25 cellular contexts compared by ENCODE assay signal in genomic region chr3:152123457-152123856, GRCh38.
DNase-seq lines count a peak whose midpoint lies in the region; ATAC-seq, FAIRE-seq and TF ChIP-seq lines count a peak whose summit lies in the region.
"Had no signal": no experiment of that assay in that cellular context is flagged by ENCODE, and none has a peak within 500 bp of the region (broad histone marks: within the 10 kb centered on the region; RNA-seq: fewer than 3 reads in every experiment).

No MANE protein-coding gene starts in this region.

- H3K79me2 ChIP-seq in OCI-LY3 (ENCODE audit: low read length) (no peaks in the 10 kb centered on the region), K562 (ENCODE audit: control insufficient read depth, insufficient read depth, low read length) (no peaks in the 10 kb centered on the region), smooth muscle cell (ENCODE audit: low read depth) (no peaks in the 10 kb centered on the region)

- TF ChIP-seq RAD21 in K562 (CRISPR knock-in tag; conservative IDR thresholded peaks at IDR 0.05 in 1 of 2, IDR thresholded peaks at IDR 0.05 in 1 of 2): no peak

- TF ChIP-seq CTCF in GM12873 (IDR thresholded peaks at IDR 0.05; ENCODE audit: insufficient read depth, low read depth, low read length, missing control alignments): peak; percentile 5
- TF ChIP-seq CTCF in OCI-LY3 (IDR thresholded peaks at IDR 0.05; ENCODE audit: low read depth, low read length): peak; percentile 44
- TF ChIP-seq CTCF in K562 (IDR thresholded peaks at IDR 0.05 in 2 of 3, conservative IDR thresholded peaks at IDR 0.05 in 1 of 3; ENCODE audit: insufficient read depth in 2 of 3, low read depth in 1 of 3, low read length in 3 of 3): peak in 2 of 3 experiments; percentile 20 to 44; a peak in 2 of 6 replicates
- TF ChIP-seq CTCF in smooth muscle cell (IDR thresholded peaks at IDR 0.05; ENCODE audit: borderline replicate concordance, insufficient read depth, poor library complexity, severe bottlenecking): no peak

- no peak for FAIRE-seq in K562 (lab: Jason Lieb, UNC)
- FAIRE-seq: GM18507 had no signal

- H3K27me3 ChIP-seq in OCI-LY3 (ENCODE audit: low read depth, low read length) (no peaks in the 10 kb centered on the region), K562 (ENCODE audit: control insufficient read depth in 2 of 2, insufficient read depth in 2 of 2, low read length in 2 of 2) (no peaks in the 10 kb centered on the region), neuron (ENCODE audit: insufficient read depth, low read length) (no peaks in the 10 kb centered on the region), smooth muscle cell (ENCODE audit: low read depth) (no peaks in the 10 kb centered on the region)
- H3K27me3 ChIP-seq: neural progenitor cell, SJCRH30, tibial nerve had no signal

- H3F3A ChIP-seq in smooth muscle cell (ENCODE audit: low read depth): no peaks in the 10 kb centered on the region

- WGBS in K562 (ENCODE audit: insufficient coverage, low coverage, missing lambda C conversion rate): 53% methylated on average over 1 of the region's 1 CpG
- WGBS in smooth muscle cell (ENCODE audit: low lambda C conversion rate): 86% methylated on average over 1 of the region's 1 CpG

- CTCF ChIA-PET in K562 (lab: Yijun Ruan, JAX; ENCODE audit: low intra/inter-chr PET ratio): no interaction called here

- POLR2A ChIA-PET in K562 (lab: Yijun Ruan, JAX): interaction anchor here (0.6 kb wide), 1 partner anchor 276 kb away, joined by 3 read pairs; no protein-coding TSS in a partner anchor

- H2AFZ ChIP-seq in OCI-LY3 (ENCODE audit: low read depth, low read length) (peak overlapping the region; percentile 32; the same call in 1 of the 2 replicates), K562 (ENCODE audit: low read depth, low read length) (peak overlapping the region; percentile 55), neuron (ENCODE audit: low read depth, low read length) (peak overlapping the region; percentile 55), smooth muscle cell (ENCODE audit: low read depth) (no peak overlapping the region)
- H2AFZ ChIP-seq: neural progenitor cell had no signal

- H3K9me1 ChIP-seq in K562 (ENCODE audit: control insufficient read depth, insufficient read depth, low read length): no peaks in the 10 kb centered on the region

- H3K4me2 ChIP-seq in OCI-LY3 (ENCODE audit: low read length) (peak overlapping the region; percentile 21), K562 (ENCODE audit: insufficient read depth, low read length) (no peak overlapping the region), smooth muscle cell (no peak overlapping the region)
- H3K4me2 ChIP-seq: neural progenitor cell had no signal

- peaks cover 71% of the 10 kb centered on the region for H3K4me1 ChIP-seq in OCI-LY3 (ENCODE audit: low read length)
- peaks cover 0 to 3% of the 10 kb centered on the region in 2 experiments; a peak in 2 of 5 replicates for H3K4me1 ChIP-seq in K562 (replicated peaks in 1 of 2; ENCODE audit: control insufficient read depth in 2 of 2, insufficient read depth in 2 of 2, low read length in 2 of 2)
- H3K4me1 ChIP-seq in neuron (ENCODE audit: insufficient read depth, low read length): no peaks in the 10 kb centered on the region
- peaks cover 5% of the 10 kb centered on the region for H3K4me1 ChIP-seq in smooth muscle cell (ENCODE audit: low read depth)
- H3K4me1 ChIP-seq: neural progenitor cell, prostate gland, SJCRH30, tibial nerve had no signal

- no peak for TF ChIP-seq POLR2A in K562 (conservative IDR thresholded peaks at IDR 0.05)

- H3K36me3 ChIP-seq in OCI-LY3 (replicated peaks; ENCODE audit: low read depth, low read length): no peaks in the 10 kb centered on the region
- no peaks in the 10 kb centered on the region for H3K36me3 ChIP-seq in K562 (ENCODE audit: control insufficient read depth, insufficient read depth, low read length)
- H3K36me3 ChIP-seq in neuron (ENCODE audit: insufficient read depth, low read length): no peaks in the 10 kb centered on the region
- no peaks in the 10 kb centered on the region for H3K36me3 ChIP-seq in smooth muscle cell (ENCODE audit: low read depth)
- H3K36me3 ChIP-seq: neural progenitor cell, prostate gland, SJCRH30, tibial nerve had no signal

- H3K9ac ChIP-seq in OCI-LY3 (ENCODE audit: low read length) (no peak overlapping the region), K562 (ENCODE audit: insufficient read depth in 1 of 2, low read depth in 2 of 2, low read length in 2 of 2) (no peak overlapping the region), smooth muscle cell (ENCODE audit: low read depth) (no peak overlapping the region)
- H3K9ac ChIP-seq: neural progenitor cell had no signal

- intact Hi-C loops in K562 (cut with micrococcal nuclease): no loop called here

- in situ Hi-C loops in K562 (cut with MboI): no loop called here

- peak overlapping the region; percentile 38; the same call in 1 of the 2 replicates for H3K27ac ChIP-seq in OCI-LY3 (ENCODE audit: low read length)
- H3K27ac ChIP-seq in K562 (ENCODE audit: extremely low read depth, low read depth, low read length): no peak overlapping the region
- H3K27ac ChIP-seq in smooth muscle cell (ENCODE audit: low read depth): no peak overlapping the region
- H3K27ac ChIP-seq: neural progenitor cell, prostate gland, SJCRH30, tibial nerve had no signal

- H3K4me3 ChIP-seq in OCI-LY3 (ENCODE audit: low read length) (no peak overlapping the region), K562 (no peak overlapping the region), neuron (ENCODE audit: low read length) (no peak overlapping the region), smooth muscle cell (no peak overlapping the region)
- H3K4me3 ChIP-seq: neural progenitor cell, prostate gland, SJCRH30, tibial nerve had no signal

- TF ChIP-seq EP300 in K562 (IDR thresholded peaks at IDR 0.05; ENCODE audit: low read length): no peak

- ATAC-seq in K562: peak; percentile 70
- ATAC-seq: activated naive CD4-positive, alpha-beta T cell treated with anti-CD3 and anti-CD28 coated beads, Interleukin-2, amount 50 U/mL, for 72 hours; left colon had no signal

- H3K9me3 ChIP-seq in OCI-LY3 (ENCODE audit: insufficient read depth, low read length): no peaks in the 10 kb centered on the region
- H3K9me3 ChIP-seq in K562 (replicated peaks; ENCODE audit: control insufficient read depth, insufficient read depth, low read depth, low read length): no peaks in the 10 kb centered on the region
- no peaks in the 10 kb centered on the region for H3K9me3 ChIP-seq in neuron (ENCODE audit: low read length)
- H3K9me3 ChIP-seq in smooth muscle cell (replicated peaks; ENCODE audit: low read depth): no peaks in the 10 kb centered on the region
- H3K9me3 ChIP-seq: prostate gland, SJCRH30, tibial nerve had no signal

- DNase-seq in K562 (ENCODE audit: extremely low read depth in 1 of 4, low spot score in 3 of 4) (no peak), COR-L47 (lab: John Stamatoyannopoulos, UW) (no peak), NCI-H1436 treated with DMSO at 0.1 percent for 48 hours (lab: John Stamatoyannopoulos, UW) (no peak), smooth muscle cell (lab: John Stamatoyannopoulos, UW; ENCODE audit: unreplicated experiment) (no peak)
- DNase-seq: activated CD4-positive, alpha-beta T cell treated with anti-CD3 and anti-CD28 coated beads, Interleukin-2, amount 50 U/mL, for 1 hour; aorta; central memory CD4-positive, alpha-beta T cell; DMS53; GDM1; GOT3; Kasumi-1; left colon; NCI-H1092 treated with DMSO at 0.1 percent for 48 hours; NCI-H1930; NCI-H226; NCI-H82; SJCRH30 had no signal

- no TSS peak for BruUV-seq in K562 (replicated peaks; lab: Mats Ljungman, UMichigan)

- no peaks in the 10 kb centered on the region for H4K20me1 ChIP-seq in OCI-LY3 (ENCODE audit: insufficient read depth, low read length)
- H4K20me1 ChIP-seq in K562 (replicated peaks; ENCODE audit: control insufficient read depth, insufficient read depth, low read length): no peaks in the 10 kb centered on the region
- no peaks in the 10 kb centered on the region for H4K20me1 ChIP-seq in smooth muscle cell (ENCODE audit: low read depth)

TF ChIP-seq in K562, 482 proteins besides CTCF, POLR2A, EP300 and RAD21:
- no peak for TF ChIP-seq SMAD2 (IDR thresholded peaks at IDR 0.05; ENCODE audit: low read depth, low read length)
- TF ChIP-seq ZNF639 (CRISPR knock-in tag; conservative IDR thresholded peaks at IDR 0.05 in 1 of 2, IDR thresholded peaks at IDR 0.05 in 1 of 2): no peak
- no peak for TF ChIP-seq JUNB (CRISPR knock-in tag; conservative IDR thresholded peaks at IDR 0.05)
- no peak for TF ChIP-seq NR2F6 (CRISPR knock-in tag; IDR thresholded peaks at IDR 0.05)
- no peak for TF ChIP-seq PRPF4 (IDR thresholded peaks at IDR 0.05; ENCODE audit: insufficient read depth, low read depth, low read length, poor library complexity, severe bottlenecking)
- TF ChIP-seq ZFP1 (CRISPR knock-in tag; IDR thresholded peaks at IDR 0.05): no peak
- TF ChIP-seq RHOXF2B (CRISPR knock-in tag; conservative IDR thresholded peaks at IDR 0.05): no peak
- no peak for TF ChIP-seq CCNT2 (IDR thresholded peaks at IDR 0.05; ENCODE audit: borderline replicate concordance, extremely low read depth, insufficient read length, low read depth, low read length)
- no peak for TF ChIP-seq ETV5 (CRISPR knock-in tag; IDR thresholded peaks at IDR 0.05; ENCODE audit: low read depth)
- TF ChIP-seq ESRRA (IDR thresholded peaks at IDR 0.05; ENCODE audit: borderline replicate concordance, low read depth): no peak
- no peak for TF ChIP-seq POLR3A (IDR thresholded peaks at IDR 0.05; ENCODE audit: borderline replicate concordance, extremely low read depth, insufficient read depth, insufficient read length)
- TF ChIP-seq ZNF431 (CRISPR knock-in tag; IDR thresholded peaks at IDR 0.05): no peak
- no peak for TF ChIP-seq MAFK (IDR thresholded peaks at IDR 0.05; ENCODE audit: low read length)
- no peak for TF ChIP-seq SIRT6 (IDR thresholded peaks at IDR 0.05; ENCODE audit: low read depth, low read length)
- TF ChIP-seq TOE1 (IDR thresholded peaks at IDR 0.05; ENCODE audit: borderline replicate concordance): no peak
- TF ChIP-seq TOE1 (CRISPR knock-in tag; IDR thresholded peaks at IDR 0.05; ENCODE audit: borderline replicate concordance, low read depth): no peak
